Comparison of ENCODE assay signal across 2 cellular contexts in the genomic region with DNA sequence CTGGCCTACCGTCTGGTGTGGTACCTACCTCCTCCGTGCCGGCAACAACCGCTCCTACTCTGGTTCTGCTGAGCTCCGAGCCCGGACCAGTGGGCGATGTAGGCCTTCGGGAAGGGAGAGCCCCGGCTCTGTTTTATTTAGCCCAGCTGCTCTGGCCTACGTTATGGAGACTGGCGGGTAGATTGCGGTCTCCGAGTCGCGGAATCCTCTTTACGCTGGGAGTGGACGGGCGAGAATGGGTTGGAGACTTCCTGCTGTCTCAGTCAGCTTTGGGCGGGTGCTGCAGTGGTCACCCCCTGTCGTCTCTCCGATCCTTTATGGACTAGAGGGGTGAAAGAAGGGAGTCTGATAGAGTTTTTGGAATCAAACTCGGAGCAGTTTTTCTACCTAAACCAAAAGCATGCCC.
TF ChIP-seq lines count a peak whose summit lies in the region.

No MANE protein-coding gene starts in this region.

TF ChIP-seq in K562, 482 proteins besides CTCF, POLR2A, EP300 and RAD21 (continued from another document and continues in another):
- TF ChIP-seq ZBTB5 (IDR thresholded peaks at IDR 0.05) (no peak), BRD9 (IDR thresholded peaks at IDR 0.05; ENCODE audit: low read depth, partially characterized antibody) (peak; percentile 12), ZC3H11A (IDR thresholded peaks at IDR 0.05; ENCODE audit: low read depth, low read length) (no peak), ZC3H8 (IDR thresholded peaks at IDR 0.05) (peak; percentile 65; the same call in 1 of the 2 replicates), HDAC2 (IDR thresholded peaks at IDR 0.05) (no peak; the same call in 1 of the 2 replicates), ZNF134 (CRISPR knock-in tag; conservative IDR thresholded peaks at IDR 0.05) (no peak), ZBTB26 (CRISPR knock-in tag; IDR thresholded peaks at IDR 0.05) (peak; percentile 26; the same call in 1 of the 2 replicates), CBX2 (IDR thresholded peaks at IDR 0.05; ENCODE audit: insufficient read depth, low read length, poor library complexity, severe bottlenecking) (no peak), HINFP (tag; conservative IDR thresholded peaks at IDR 0.05; ENCODE audit: low read depth) (no peak), ATF1 (CRISPR knock-in tag; IDR thresholded peaks at IDR 0.05) (no peak), ATF1 (tag; IDR thresholded peaks at IDR 0.05) (no peak)
- TF ChIP-seq, protein P1, sequence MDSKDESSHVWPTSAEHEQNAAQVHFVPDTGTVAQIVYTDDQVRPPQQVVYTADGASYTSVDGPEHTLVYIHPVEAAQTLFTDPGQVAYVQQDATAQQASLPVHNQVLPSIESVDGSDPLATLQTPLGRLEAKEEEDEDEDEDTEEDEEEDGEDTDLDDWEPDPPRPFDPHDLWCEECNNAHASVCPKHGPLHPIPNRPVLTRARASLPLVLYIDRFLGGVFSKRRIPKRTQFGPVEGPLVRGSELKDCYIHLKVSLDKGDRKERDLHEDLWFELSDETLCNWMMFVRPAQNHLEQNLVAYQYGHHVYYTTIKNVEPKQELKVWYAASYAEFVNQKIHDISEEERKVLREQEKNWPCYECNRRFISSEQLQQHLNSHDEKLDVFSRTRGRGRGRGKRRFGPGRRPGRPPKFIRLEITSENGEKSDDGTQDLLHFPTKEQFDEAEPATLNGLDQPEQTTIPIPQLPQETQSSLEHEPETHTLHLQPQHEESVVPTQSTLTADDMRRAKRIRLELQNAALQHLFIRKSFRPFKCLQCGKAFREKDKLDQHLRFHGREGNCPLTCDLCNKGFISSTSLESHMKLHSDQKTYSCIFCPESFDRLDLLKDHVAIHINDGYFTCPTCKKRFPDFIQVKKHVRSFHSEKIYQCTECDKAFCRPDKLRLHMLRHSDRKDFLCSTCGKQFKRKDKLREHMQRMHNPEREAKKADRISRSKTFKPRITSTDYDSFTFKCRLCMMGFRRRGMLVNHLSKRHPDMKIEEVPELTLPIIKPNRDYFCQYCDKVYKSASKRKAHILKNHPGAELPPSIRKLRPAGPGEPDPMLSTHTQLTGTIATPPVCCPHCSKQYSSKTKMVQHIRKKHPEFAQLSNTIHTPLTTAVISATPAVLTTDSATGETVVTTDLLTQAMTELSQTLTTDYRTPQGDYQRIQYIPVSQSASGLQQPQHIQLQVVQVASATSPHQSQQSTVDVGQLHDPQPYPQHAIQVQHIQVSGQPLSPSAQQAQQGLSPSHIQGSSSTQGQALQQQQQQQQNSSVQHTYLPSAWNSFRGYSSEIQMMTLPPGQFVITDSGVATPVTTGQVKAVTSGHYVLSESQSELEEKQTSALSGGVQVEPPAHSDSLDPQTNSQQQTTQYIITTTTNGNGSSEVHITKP (IDR thresholded peaks at IDR 0.05; ENCODE audit: partially characterized antibody) = no peak

TF ChIP-seq in HepG2, 621 proteins besides CTCF, POLR2A, EP300 and RAD21 (continued from another document):
- TF ChIP-seq, protein P2, sequence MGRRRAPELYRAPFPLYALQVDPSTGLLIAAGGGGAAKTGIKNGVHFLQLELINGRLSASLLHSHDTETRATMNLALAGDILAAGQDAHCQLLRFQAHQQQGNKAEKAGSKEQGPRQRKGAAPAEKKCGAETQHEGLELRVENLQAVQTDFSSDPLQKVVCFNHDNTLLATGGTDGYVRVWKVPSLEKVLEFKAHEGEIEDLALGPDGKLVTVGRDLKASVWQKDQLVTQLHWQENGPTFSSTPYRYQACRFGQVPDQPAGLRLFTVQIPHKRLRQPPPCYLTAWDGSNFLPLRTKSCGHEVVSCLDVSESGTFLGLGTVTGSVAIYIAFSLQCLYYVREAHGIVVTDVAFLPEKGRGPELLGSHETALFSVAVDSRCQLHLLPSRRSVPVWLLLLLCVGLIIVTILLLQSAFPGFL (CRISPR knock-in tag; IDR thresholded peaks at IDR 0.05) = no peak; the same call in 1 of the 2 replicates
- TF ChIP-seq SP140L (CRISPR knock-in tag; IDR thresholded peaks at IDR 0.05; ENCODE audit: borderline replicate concordance) = no peak
- no peak for TF ChIP-seq SSRP1 (CRISPR knock-in tag; IDR thresholded peaks at IDR 0.05)
- no peak; the same call in 1 of the 2 replicates for TF ChIP-seq ZNF256 (CRISPR knock-in tag; conservative IDR thresholded peaks at IDR 0.05)
- no peak for TF ChIP-seq FOXO4 (CRISPR knock-in tag; conservative IDR thresholded peaks at IDR 0.05)
- no peak for TF ChIP-seq ZNF530 (CRISPR knock-in tag; IDR thresholded peaks at IDR 0.05; ENCODE audit: low read depth)
- TF ChIP-seq KDM5A (IDR thresholded peaks at IDR 0.05; ENCODE audit: borderline replicate concordance, low read length) = peak; percentile 70
- no peak for TF ChIP-seq CSRNP1 (CRISPR knock-in tag; IDR thresholded peaks at IDR 0.05)
- no peak for TF ChIP-seq WIZ (CRISPR knock-in tag; IDR thresholded peaks at IDR 0.05)
- TF ChIP-seq ZBTB37 (CRISPR knock-in tag; IDR thresholded peaks at IDR 0.05) = no peak
- no peak for TF ChIP-seq HOXD1 (CRISPR knock-in tag; IDR thresholded peaks at IDR 0.05)
- TF ChIP-seq CHD4 (IDR thresholded peaks at IDR 0.05; ENCODE audit: borderline replicate concordance, low read length) = no peak
- no peak for TF ChIP-seq NPAS2 (CRISPR knock-in tag; IDR thresholded peaks at IDR 0.05; ENCODE audit: borderline replicate concordance)
- TF ChIP-seq RCOR2 (CRISPR knock-in tag; IDR thresholded peaks at IDR 0.05) = no peak
- no peak for TF ChIP-seq ZNF563 (CRISPR knock-in tag; IDR thresholded peaks at IDR 0.05)
- TF ChIP-seq HIVEP1 (CRISPR knock-in tag; IDR thresholded peaks at IDR 0.05) = no peak
- no peak for TF ChIP-seq SMARCE1 (IDR thresholded peaks at IDR 0.05; ENCODE audit: borderline replicate concordance)
- no peak for TF ChIP-seq ZNF317 (CRISPR knock-in tag; IDR thresholded peaks at IDR 0.05)
- TF ChIP-seq HCFC1 (IDR thresholded peaks at IDR 0.05; ENCODE audit: low read depth, low read length) = no peak
- no peak for TF ChIP-seq ATM (IDR thresholded peaks at IDR 0.05; ENCODE audit: borderline replicate concordance)
- TF ChIP-seq ZNF891 (CRISPR knock-in tag; IDR thresholded peaks at IDR 0.05) = no peak
- TF ChIP-seq ZNF235 (CRISPR knock-in tag; IDR thresholded peaks at IDR 0.05; ENCODE audit: borderline replicate concordance) = no peak
- TF ChIP-seq FOXK1 (CRISPR knock-in tag; IDR thresholded peaks at IDR 0.05; ENCODE audit: borderline replicate concordance, low read depth) = no peak; the same call in none of the 2 replicates
- TF ChIP-seq, protein P3, sequence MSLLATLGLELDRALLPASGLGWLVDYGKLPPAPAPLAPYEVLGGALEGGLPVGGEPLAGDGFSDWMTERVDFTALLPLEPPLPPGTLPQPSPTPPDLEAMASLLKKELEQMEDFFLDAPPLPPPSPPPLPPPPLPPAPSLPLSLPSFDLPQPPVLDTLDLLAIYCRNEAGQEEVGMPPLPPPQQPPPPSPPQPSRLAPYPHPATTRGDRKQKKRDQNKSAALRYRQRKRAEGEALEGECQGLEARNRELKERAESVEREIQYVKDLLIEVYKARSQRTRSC (CRISPR knock-in tag; IDR thresholded peaks at IDR 0.05; ENCODE audit: low read depth) = no peak
- no peak for TF ChIP-seq ZNF597 (CRISPR knock-in tag; IDR thresholded peaks at IDR 0.05)
- no peak for TF ChIP-seq SAP130 (CRISPR knock-in tag; IDR thresholded peaks at IDR 0.05; ENCODE audit: low read depth)
TF ChIP-seq in HepG2: peak in this region for 33.
